Comparison of ENCODE assay signal across 8 cellular contexts in genomic region chr1:183021405-183022201, GRCh38. TPM values are rescaled to one million over a fixed set of nuclear protein-coding genes. Genes with fewer than 3 reads are reported as not detected.
DNase-seq lines count a peak whose midpoint lies in the region; ATAC-seq and TF ChIP-seq lines count a peak whose summit lies in the region.

No MANE protein-coding gene starts in this region.

- ATAC-seq in lung (ENCODE audit: insufficient read depth, low FRiP score) (no peak), HG02981 (IDR thresholded peaks at IDR 0.05; ENCODE audit: unreplicated experiment) (no peak), GM21515 (IDR thresholded peaks at IDR 0.05; ENCODE audit: unreplicated experiment) (no peak), GM18909 (IDR thresholded peaks at IDR 0.05; ENCODE audit: poor library complexity, unreplicated experiment) (no peak)

- no peak for DNase-seq in activated CD4-positive, alpha-beta memory T cell treated with anti-CD3 and anti-CD28 coated beads, Interleukin-2, amount 10 ng/mL, durations not matched to agents 7 days and 5 days
- no peak for DNase-seq in activated CD4-positive, alpha-beta memory T cell treated with anti-CD3 and anti-CD28 coated beads for 36 hours
- no peak for DNase-seq in MCF 10A (ENCODE audit: unreplicated experiment)
- no peak for DNase-seq in lung (ENCODE audit: low spot score)
- DNase-seq in type B pancreatic cell (ENCODE audit: extremely low spot score, unreplicated experiment) = no peak

- H3K4me1 Mint-ChIP-seq in activated CD4-positive, alpha-beta memory T cell treated with anti-CD3 and anti-CD28 coated beads, Interleukin-2, amount 10 ng/mL, durations not matched to agents 7 days and 5 days = peaks cover 18% of the 10 kb centered on the region
- H3K4me1 Mint-ChIP-seq in activated CD4-positive, alpha-beta memory T cell treated with anti-CD3 and anti-CD28 coated beads for 36 hours (ENCODE audit: low read depth) = peaks cover 16% of the 10 kb centered on the region
- peaks cover 34% of the 10 kb centered on the region for H3K4me1 Mint-ChIP-seq in MCF 10A (ENCODE audit: insufficient read depth, unreplicated experiment)
- H3K4me1 Mint-ChIP-seq in type B pancreatic cell (ENCODE audit: unreplicated experiment) = peaks cover 29% of the 10 kb centered on the region

- H3K36me3 Mint-ChIP-seq in activated CD4-positive, alpha-beta memory T cell treated with anti-CD3 and anti-CD28 coated beads, Interleukin-2, amount 10 ng/mL, durations not matched to agents 7 days and 5 days (ENCODE audit: low read depth) = no peaks in the 10 kb centered on the region
- no peaks in the 10 kb centered on the region for H3K36me3 Mint-ChIP-seq in activated CD4-positive, alpha-beta memory T cell treated with anti-CD3 and anti-CD28 coated beads for 36 hours
- H3K36me3 Mint-ChIP-seq in MCF 10A (ENCODE audit: insufficient read depth, unreplicated experiment) (peaks cover 13% of the 10 kb centered on the region), type B pancreatic cell (no peaks in the 10 kb centered on the region)

- H3K27ac ChIP-seq in lung (ENCODE audit: low read depth in 1 of 2, low read length in 1 of 2) = peak overlapping the region; percentile 40 to 100

- 70 to 76% methylated on average over 11 of the region's 11 CpGs for WGBS in lung, 2 donors

- no peaks in the 10 kb centered on the region for H3K9me3 ChIP-seq in lung (ENCODE audit: control insufficient read depth in 2 of 2, insufficient read depth in 1 of 2, low read length in 1 of 2)

- POLR2A ChIA-PET in activated CD4-positive, alpha-beta memory T cell treated with anti-CD3 and anti-CD28 coated beads, Interleukin-2, amount 10 ng/mL, durations not matched to agents 7 days and 5 days (lab: Charles Lee) = no interaction called here
- POLR2A ChIA-PET in activated CD4-positive, alpha-beta memory T cell treated with anti-CD3 and anti-CD28 coated beads for 36 hours (lab: Charles Lee) = no interaction called here
- POLR2A ChIA-PET in MCF 10A (lab: Yijun Ruan, JAX) = interaction anchor here (0.6 to 2.0 kb wide), 42 partner anchors 8 to 1288 kb away, joined by 3 to 37 read pairs (median 4); partner anchors contain the start of gene LAMC2

- no peak overlapping the region for H3K27ac Mint-ChIP-seq in activated CD4-positive, alpha-beta memory T cell treated with anti-CD3 and anti-CD28 coated beads, Interleukin-2, amount 10 ng/mL, durations not matched to agents 7 days and 5 days
- H3K27ac Mint-ChIP-seq in activated CD4-positive, alpha-beta memory T cell treated with anti-CD3 and anti-CD28 coated beads for 36 hours = no peak overlapping the region
- H3K27ac Mint-ChIP-seq in MCF 10A (ENCODE audit: low read depth, unreplicated experiment) (peak overlapping the region; percentile 97), type B pancreatic cell (peak overlapping the region; percentile 97)

- H3K27me3 ChIP-seq in lung (ENCODE audit: control insufficient read depth, insufficient read depth) = no peaks in the 10 kb centered on the region

- peaks cover 60% of the 10 kb centered on the region for H3K27me3 Mint-ChIP-seq in activated CD4-positive, alpha-beta memory T cell treated with anti-CD3 and anti-CD28 coated beads, Interleukin-2, amount 10 ng/mL, durations not matched to agents 7 days and 5 days
- H3K27me3 Mint-ChIP-seq in activated CD4-positive, alpha-beta memory T cell treated with anti-CD3 and anti-CD28 coated beads for 36 hours = peaks cover 55% of the 10 kb centered on the region
- no peaks in the 10 kb centered on the region for H3K27me3 Mint-ChIP-seq in MCF 10A (ENCODE audit: insufficient read depth, unreplicated experiment)
- H3K27me3 Mint-ChIP-seq in type B pancreatic cell = no peaks in the 10 kb centered on the region

- intact Hi-C loops in activated CD4-positive, alpha-beta memory T cell treated with anti-CD3 and anti-CD28 coated beads for 36 hours (cut with micrococcal nuclease) = loop anchor here (2.0 kb wide), 1 partner anchor 233 kb away; the partner anchor contains the start of gene NPL
- intact Hi-C loops in MCF 10A (cut with micrococcal nuclease) = no loop called here

- peak overlapping the region; percentile 2 for H3K4me3 Mint-ChIP-seq in activated CD4-positive, alpha-beta memory T cell treated with anti-CD3 and anti-CD28 coated beads, Interleukin-2, amount 10 ng/mL, durations not matched to agents 7 days and 5 days
- no peak overlapping the region for H3K4me3 Mint-ChIP-seq in activated CD4-positive, alpha-beta memory T cell treated with anti-CD3 and anti-CD28 coated beads for 36 hours
- peak overlapping the region; percentile 93 for H3K4me3 Mint-ChIP-seq in MCF 10A (ENCODE audit: unreplicated experiment)
- H3K4me3 Mint-ChIP-seq in type B pancreatic cell = peak overlapping the region; percentile 92

- TF ChIP-seq CTCF in MCF 10A (IDR thresholded peaks at IDR 0.05; ENCODE audit: unreplicated experiment) (no peak), lung (IDR thresholded peaks at IDR 0.05; ENCODE audit: control extremely low read depth, extremely low read depth) (no peak), type B pancreatic cell (conservative IDR thresholded peaks at IDR 0.05) (no peak)

- BruUV-seq in MCF 10A (replicated peaks; lab: Mats Ljungman, UMichigan) = no TSS peak

- H3K4me3 ChIP-seq in lung = no peak overlapping the region

- peaks cover 7 to 8% of the 10 kb centered on the region in 2 donors for H3K4me1 ChIP-seq in lung (ENCODE audit: control insufficient read depth in 2 of 2, insufficient read depth in 2 of 2, low read length in 2 of 2)

- no peaks in the 10 kb centered on the region for H3K36me3 ChIP-seq in lung (ENCODE audit: control insufficient read depth in 2 of 2, insufficient read depth in 2 of 2, low read length in 2 of 2)

- no peaks in the 10 kb centered on the region for H3K9me3 Mint-ChIP-seq in activated CD4-positive, alpha-beta memory T cell treated with anti-CD3 and anti-CD28 coated beads, Interleukin-2, amount 10 ng/mL, durations not matched to agents 7 days and 5 days
- H3K9me3 Mint-ChIP-seq in activated CD4-positive, alpha-beta memory T cell treated with anti-CD3 and anti-CD28 coated beads for 36 hours = no peaks in the 10 kb centered on the region
- H3K9me3 Mint-ChIP-seq in MCF 10A (ENCODE audit: unreplicated experiment) = no peaks in the 10 kb centered on the region
- H3K9me3 Mint-ChIP-seq in type B pancreatic cell = no peaks in the 10 kb centered on the region

- CTCF ChIA-PET in activated CD4-positive, alpha-beta memory T cell treated with anti-CD3 and anti-CD28 coated beads, Interleukin-2, amount 10 ng/mL, durations not matched to agents 7 days and 5 days (lab: Charles Lee) = interaction anchor here (0.6 kb wide), 1 partner anchor 473 kb away, joined by 4 read pairs; no protein-coding TSS in a partner anchor
- CTCF ChIA-PET in activated CD4-positive, alpha-beta memory T cell treated with anti-CD3 and anti-CD28 coated beads for 36 hours (lab: Charles Lee) = no interaction called here
- CTCF ChIA-PET in MCF 10A (lab: Yijun Ruan, JAX) = interaction anchor here (0.6 to 6.6 kb wide), 8 partner anchors 45 to 213 kb away, joined by 3 to 52 read pairs (median 4); no protein-coding TSS in a partner anchor

RNA-seq across cellular contexts. Expression of gene LAMC1, which starts 1.6 kb away (rescaled TPM):
- under 1 TPM in 1 of 2 experiments, not detected in 1; 0.53 TPM for total RNA-seq in activated CD4-positive, alpha-beta memory T cell treated with anti-CD3 and anti-CD28 coated beads, Interleukin-2, amount 10 ng/mL, durations not matched to agents 7 days and 5 days
- under 1 TPM; 0.19 to 0.22 TPM for total RNA-seq in activated CD4-positive, alpha-beta memory T cell treated with anti-CD3 and anti-CD28 coated beads for 36 hours
- total RNA-seq in MCF 10A (2022) (179 and 230 TPM in 2 replicates), lung (100 to 1,000 TPM; 163 to 272 TPM), type B pancreatic cell (ENCODE audit: low replicate concordance) (164 and 178 TPM in 2 replicates)
- polyA plus RNA-seq in lung = 10 to 100 TPM; 23.4 to 69.2 TPM

Comparison
In these comparisons a context has a peak if more than half of its experiments do, and no peak if none do; other contexts are left out.
1. H3K27ac Mint-ChIP-seq: peak in MCF 10A (single experiment) and type B pancreatic cell (single experiment); none in activated CD4-positive, alpha-beta memory T cell treated with anti-CD3 and anti-CD28 coated beads, Interleukin-2, amount 10 ng/mL, durations not matched to agents 7 days and 5 days (single experiment) and activated CD4-positive, alpha-beta memory T cell treated with anti-CD3 and anti-CD28 coated beads for 36 hours (single experiment).
2. RNA of gene LAMC1, which starts 1.6 kb away (total RNA-seq): 163 to 272 TPM in lung, 179 to 230 TPM in MCF 10A and 164 to 178 TPM in type B pancreatic cell; 0.53 TPM in activated CD4-positive, alpha-beta memory T cell treated with anti-CD3 and anti-CD28 coated beads, Interleukin-2, amount 10 ng/mL, durations not matched to agents 7 days and 5 days and 0.19 to 0.22 TPM in activated CD4-positive, alpha-beta memory T cell treated with anti-CD3 and anti-CD28 coated beads for 36 hours; every median in the first group is over 100 times any median in the second.